ENCODE assay signal across 1 cellular context in the genomic region with DNA sequence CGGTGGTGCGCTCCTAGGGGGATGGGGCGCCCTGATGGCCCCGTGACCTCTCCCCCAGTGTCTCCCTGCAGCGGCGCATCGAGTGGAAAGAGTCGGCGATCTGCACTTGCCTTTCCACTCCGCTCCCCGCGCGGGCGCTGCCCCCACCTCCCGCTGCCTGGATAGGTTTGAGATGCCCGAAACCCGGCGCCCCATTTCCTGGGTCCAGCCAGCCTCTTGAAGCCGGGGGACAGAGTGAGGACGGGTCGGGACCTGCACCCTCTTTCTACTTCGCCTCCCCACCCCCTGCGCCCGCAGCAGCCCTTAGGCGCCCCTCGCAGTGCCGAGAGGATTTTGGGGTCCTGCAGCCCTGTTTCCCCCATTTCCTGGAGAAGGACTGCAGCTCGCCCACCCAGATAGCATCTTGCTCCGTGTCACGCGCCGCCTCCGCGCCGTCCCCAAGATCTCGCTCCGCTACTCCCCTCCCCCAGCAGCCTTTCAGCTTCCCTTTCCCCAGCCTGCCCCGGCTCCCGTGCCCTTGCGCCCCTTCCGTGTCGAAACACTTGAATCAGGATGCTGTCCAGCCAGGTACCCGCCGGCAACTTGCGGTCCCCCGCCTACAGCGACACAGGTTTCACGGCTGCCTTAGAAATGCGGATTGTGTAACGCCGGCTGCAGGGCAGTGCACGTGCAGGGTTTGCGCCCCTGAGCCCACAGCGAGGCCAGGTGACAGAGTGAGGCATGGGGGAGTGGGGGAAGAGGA.
A peak's percentile ranks its signal among the peaks of the same experiment; 100 is the strongest.
TF ChIP-seq lines count a peak whose summit lies in the region.

No MANE protein-coding gene starts in this region.

TF ChIP-seq in GM12878, 131 proteins besides CTCF, POLR2A, EP300 and RAD21 (continues in another document):
- no peak for TF ChIP-seq CEBPB (IDR thresholded peaks at IDR 0.05; ENCODE audit: borderline replicate concordance in 1 of 2, low read depth in 2 of 2, low read length in 2 of 2)
- TF ChIP-seq ZNF384 (IDR thresholded peaks at IDR 0.05; ENCODE audit: borderline replicate concordance, low read depth, low read length) = no peak
- no peak for TF ChIP-seq ASH2L (IDR thresholded peaks at IDR 0.05; ENCODE audit: borderline replicate concordance, low read depth)
- TF ChIP-seq JUND (IDR thresholded peaks at IDR 0.05; ENCODE audit: low read depth, low read length) = no peak
- no peak for TF ChIP-seq ZSCAN29 (IDR thresholded peaks at IDR 0.05)
- TF ChIP-seq SREBF1 (IDR thresholded peaks at IDR 0.05; ENCODE audit: low read length) = no peak
- TF ChIP-seq, protein P1, sequence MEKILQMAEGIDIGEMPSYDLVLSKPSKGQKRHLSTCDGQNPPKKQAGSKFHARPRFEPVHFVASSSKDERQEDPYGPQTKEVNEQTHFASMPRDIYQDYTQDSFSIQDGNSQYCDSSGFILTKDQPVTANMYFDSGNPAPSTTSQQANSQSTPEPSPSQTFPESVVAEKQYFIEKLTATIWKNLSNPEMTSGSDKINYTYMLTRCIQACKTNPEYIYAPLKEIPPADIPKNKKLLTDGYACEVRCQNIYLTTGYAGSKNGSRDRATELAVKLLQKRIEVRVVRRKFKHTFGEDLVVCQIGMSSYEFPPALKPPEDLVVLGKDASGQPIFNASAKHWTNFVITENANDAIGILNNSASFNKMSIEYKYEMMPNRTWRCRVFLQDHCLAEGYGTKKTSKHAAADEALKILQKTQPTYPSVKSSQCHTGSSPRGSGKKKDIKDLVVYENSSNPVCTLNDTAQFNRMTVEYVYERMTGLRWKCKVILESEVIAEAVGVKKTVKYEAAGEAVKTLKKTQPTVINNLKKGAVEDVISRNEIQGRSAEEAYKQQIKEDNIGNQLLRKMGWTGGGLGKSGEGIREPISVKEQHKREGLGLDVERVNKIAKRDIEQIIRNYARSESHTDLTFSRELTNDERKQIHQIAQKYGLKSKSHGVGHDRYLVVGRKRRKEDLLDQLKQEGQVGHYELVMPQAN (conservative IDR thresholded peaks at IDR 0.05) = no peak; the same call in 1 of the 2 replicates
- TF ChIP-seq, protein P2, sequence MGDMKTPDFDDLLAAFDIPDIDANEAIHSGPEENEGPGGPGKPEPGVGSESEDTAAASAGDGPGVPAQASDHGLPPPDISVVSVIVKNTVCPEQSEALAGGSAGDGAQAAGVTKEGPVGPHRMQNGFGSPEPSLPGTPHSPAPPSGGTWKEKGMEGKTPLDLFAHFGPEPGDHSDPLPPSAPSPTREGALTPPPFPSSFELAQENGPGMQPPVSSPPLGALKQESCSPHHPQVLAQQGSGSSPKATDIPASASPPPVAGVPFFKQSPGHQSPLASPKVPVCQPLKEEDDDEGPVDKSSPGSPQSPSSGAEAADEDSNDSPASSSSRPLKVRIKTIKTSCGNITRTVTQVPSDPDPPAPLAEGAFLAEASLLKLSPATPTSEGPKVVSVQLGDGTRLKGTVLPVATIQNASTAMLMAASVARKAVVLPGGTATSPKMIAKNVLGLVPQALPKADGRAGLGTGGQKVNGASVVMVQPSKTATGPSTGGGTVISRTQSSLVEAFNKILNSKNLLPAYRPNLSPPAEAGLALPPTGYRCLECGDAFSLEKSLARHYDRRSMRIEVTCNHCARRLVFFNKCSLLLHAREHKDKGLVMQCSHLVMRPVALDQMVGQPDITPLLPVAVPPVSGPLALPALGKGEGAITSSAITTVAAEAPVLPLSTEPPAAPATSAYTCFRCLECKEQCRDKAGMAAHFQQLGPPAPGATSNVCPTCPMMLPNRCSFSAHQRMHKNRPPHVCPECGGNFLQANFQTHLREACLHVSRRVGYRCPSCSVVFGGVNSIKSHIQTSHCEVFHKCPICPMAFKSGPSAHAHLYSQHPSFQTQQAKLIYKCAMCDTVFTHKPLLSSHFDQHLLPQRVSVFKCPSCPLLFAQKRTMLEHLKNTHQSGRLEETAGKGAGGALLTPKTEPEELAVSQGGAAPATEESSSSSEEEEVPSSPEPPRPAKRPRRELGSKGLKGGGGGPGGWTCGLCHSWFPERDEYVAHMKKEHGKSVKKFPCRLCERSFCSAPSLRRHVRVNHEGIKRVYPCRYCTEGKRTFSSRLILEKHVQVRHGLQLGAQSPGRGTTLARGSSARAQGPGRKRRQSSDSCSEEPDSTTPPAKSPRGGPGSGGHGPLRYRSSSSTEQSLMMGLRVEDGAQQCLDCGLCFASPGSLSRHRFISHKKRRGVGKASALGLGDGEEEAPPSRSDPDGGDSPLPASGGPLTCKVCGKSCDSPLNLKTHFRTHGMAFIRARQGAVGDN (IDR thresholded peaks at IDR 0.05) = 0 out of 2 replicates have a peak, but pooled peaks have one; percentile 27
- TF ChIP-seq, protein P3, sequence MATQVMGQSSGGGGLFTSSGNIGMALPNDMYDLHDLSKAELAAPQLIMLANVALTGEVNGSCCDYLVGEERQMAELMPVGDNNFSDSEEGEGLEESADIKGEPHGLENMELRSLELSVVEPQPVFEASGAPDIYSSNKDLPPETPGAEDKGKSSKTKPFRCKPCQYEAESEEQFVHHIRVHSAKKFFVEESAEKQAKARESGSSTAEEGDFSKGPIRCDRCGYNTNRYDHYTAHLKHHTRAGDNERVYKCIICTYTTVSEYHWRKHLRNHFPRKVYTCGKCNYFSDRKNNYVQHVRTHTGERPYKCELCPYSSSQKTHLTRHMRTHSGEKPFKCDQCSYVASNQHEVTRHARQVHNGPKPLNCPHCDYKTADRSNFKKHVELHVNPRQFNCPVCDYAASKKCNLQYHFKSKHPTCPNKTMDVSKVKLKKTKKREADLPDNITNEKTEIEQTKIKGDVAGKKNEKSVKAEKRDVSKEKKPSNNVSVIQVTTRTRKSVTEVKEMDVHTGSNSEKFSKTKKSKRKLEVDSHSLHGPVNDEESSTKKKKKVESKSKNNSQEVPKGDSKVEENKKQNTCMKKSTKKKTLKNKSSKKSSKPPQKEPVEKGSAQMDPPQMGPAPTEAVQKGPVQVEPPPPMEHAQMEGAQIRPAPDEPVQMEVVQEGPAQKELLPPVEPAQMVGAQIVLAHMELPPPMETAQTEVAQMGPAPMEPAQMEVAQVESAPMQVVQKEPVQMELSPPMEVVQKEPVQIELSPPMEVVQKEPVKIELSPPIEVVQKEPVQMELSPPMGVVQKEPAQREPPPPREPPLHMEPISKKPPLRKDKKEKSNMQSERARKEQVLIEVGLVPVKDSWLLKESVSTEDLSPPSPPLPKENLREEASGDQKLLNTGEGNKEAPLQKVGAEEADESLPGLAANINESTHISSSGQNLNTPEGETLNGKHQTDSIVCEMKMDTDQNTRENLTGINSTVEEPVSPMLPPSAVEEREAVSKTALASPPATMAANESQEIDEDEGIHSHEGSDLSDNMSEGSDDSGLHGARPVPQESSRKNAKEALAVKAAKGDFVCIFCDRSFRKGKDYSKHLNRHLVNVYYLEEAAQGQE (IDR thresholded peaks at IDR 0.05; ENCODE audit: low read depth, low read length) = 0 out of 2 replicates have a peak, but pooled peaks have one; percentile 42
- TF ChIP-seq LARP7 (IDR thresholded peaks at IDR 0.05) = 0 out of 2 replicates have a peak, but pooled peaks have one; percentile 17
- peak; percentile 73; the same call in 1 of the 2 replicates for TF ChIP-seq MXI1 (IDR thresholded peaks at IDR 0.05; ENCODE audit: low read depth, low read length)
- no peak for TF ChIP-seq FOS (IDR thresholded peaks at IDR 0.05; ENCODE audit: borderline replicate concordance, extremely low read depth, insufficient read length)
- TF ChIP-seq TCF7 (IDR thresholded peaks at IDR 0.05; ENCODE audit: borderline replicate concordance) = no peak
- TF ChIP-seq, protein P4, sequence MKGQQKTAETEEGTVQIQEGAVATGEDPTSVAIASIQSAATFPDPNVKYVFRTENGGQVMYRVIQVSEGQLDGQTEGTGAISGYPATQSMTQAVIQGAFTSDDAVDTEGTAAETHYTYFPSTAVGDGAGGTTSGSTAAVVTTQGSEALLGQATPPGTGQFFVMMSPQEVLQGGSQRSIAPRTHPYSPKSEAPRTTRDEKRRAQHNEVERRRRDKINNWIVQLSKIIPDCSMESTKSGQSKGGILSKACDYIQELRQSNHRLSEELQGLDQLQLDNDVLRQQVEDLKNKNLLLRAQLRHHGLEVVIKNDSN (IDR thresholded peaks at IDR 0.05; ENCODE audit: borderline replicate concordance, extremely low read length, insufficient read depth, low read depth, low read length) = peak; percentile 43
- TF ChIP-seq NR2F1 (conservative IDR thresholded peaks at IDR 0.05) = peak; percentile 1; the same call in 1 of the 2 replicates
- TF ChIP-seq RCOR1 (conservative IDR thresholded peaks at IDR 0.05; ENCODE audit: low read depth, low read length) = no peak
- TF ChIP-seq, protein P5, sequence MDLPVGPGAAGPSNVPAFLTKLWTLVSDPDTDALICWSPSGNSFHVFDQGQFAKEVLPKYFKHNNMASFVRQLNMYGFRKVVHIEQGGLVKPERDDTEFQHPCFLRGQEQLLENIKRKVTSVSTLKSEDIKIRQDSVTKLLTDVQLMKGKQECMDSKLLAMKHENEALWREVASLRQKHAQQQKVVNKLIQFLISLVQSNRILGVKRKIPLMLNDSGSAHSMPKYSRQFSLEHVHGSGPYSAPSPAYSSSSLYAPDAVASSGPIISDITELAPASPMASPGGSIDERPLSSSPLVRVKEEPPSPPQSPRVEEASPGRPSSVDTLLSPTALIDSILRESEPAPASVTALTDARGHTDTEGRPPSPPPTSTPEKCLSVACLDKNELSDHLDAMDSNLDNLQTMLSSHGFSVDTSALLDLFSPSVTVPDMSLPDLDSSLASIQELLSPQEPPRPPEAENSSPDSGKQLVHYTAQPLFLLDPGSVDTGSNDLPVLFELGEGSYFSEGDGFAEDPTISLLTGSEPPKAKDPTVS (IDR thresholded peaks at IDR 0.05; ENCODE audit: low read depth, low read length) = no peak
- TF ChIP-seq, protein P6, sequence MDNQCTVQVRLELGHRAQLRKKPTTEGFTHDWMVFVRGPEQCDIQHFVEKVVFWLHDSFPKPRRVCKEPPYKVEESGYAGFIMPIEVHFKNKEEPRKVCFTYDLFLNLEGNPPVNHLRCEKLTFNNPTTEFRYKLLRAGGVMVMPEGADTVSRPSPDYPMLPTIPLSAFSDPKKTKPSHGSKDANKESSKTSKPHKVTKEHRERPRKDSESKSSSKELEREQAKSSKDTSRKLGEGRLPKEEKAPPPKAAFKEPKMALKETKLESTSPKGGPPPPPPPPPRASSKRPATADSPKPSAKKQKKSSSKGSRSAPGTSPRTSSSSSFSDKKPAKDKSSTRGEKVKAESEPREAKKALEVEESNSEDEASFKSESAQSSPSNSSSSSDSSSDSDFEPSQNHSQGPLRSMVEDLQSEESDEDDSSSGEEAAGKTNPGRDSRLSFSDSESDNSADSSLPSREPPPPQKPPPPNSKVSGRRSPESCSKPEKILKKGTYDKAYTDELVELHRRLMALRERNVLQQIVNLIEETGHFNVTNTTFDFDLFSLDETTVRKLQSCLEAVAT (IDR thresholded peaks at IDR 0.05) = peak; percentile 95
- TF ChIP-seq PAX8 (IDR thresholded peaks at IDR 0.05) = no peak
- no peak for TF ChIP-seq MYC (IDR thresholded peaks at IDR 0.05; ENCODE audit: insufficient read depth, insufficient read length, insufficient replicate concordance, low read length, severe bottlenecking)
- no peak for TF ChIP-seq TARDBP (IDR thresholded peaks at IDR 0.05; ENCODE audit: borderline replicate concordance)
- TF ChIP-seq, protein P7, sequence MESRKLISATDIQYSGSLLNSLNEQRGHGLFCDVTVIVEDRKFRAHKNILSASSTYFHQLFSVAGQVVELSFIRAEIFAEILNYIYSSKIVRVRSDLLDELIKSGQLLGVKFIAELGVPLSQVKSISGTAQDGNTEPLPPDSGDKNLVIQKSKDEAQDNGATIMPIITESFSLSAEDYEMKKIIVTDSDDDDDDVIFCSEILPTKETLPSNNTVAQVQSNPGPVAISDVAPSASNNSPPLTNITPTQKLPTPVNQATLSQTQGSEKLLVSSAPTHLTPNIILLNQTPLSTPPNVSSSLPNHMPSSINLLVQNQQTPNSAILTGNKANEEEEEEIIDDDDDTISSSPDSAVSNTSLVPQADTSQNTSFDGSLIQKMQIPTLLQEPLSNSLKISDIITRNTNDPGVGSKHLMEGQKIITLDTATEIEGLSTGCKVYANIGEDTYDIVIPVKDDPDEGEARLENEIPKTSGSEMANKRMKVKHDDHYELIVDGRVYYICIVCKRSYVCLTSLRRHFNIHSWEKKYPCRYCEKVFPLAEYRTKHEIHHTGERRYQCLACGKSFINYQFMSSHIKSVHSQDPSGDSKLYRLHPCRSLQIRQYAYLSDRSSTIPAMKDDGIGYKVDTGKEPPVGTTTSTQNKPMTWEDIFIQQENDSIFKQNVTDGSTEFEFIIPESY (IDR thresholded peaks at IDR 0.05) = no peak
- TF ChIP-seq EED (IDR thresholded peaks at IDR 0.05; ENCODE audit: low read depth) = no peak; the same call in 1 of the 2 replicates
- TF ChIP-seq RAD51 (IDR thresholded peaks at IDR 0.05) = no peak
- no peak for TF ChIP-seq MYB (IDR thresholded peaks at IDR 0.05; ENCODE audit: borderline replicate concordance, low read depth, low read length)
- TF ChIP-seq GABPA (IDR thresholded peaks at IDR 0.05; ENCODE audit: low read depth) = no peak
- no peak for TF ChIP-seq ATF7 (IDR thresholded peaks at IDR 0.05; ENCODE audit: low read depth)
- 0 out of 2 replicates have a peak, but pooled peaks have one; percentile 49 for TF ChIP-seq BACH1 (IDR thresholded peaks at IDR 0.05; ENCODE audit: borderline replicate concordance)
- TF ChIP-seq JUNB (IDR thresholded peaks at IDR 0.05) = no peak
- no peak; the same call in 1 of the 2 replicates for TF ChIP-seq ZNF24 (IDR thresholded peaks at IDR 0.05)
- peak; percentile 21; the same call in 1 of the 2 replicates for TF ChIP-seq CBFB (IDR thresholded peaks at IDR 0.05; ENCODE audit: low read depth)
- TF ChIP-seq NRF1 (conservative IDR thresholded peaks at IDR 0.05; ENCODE audit: low read depth, low read length) = no peak
- TF ChIP-seq, protein P8, sequence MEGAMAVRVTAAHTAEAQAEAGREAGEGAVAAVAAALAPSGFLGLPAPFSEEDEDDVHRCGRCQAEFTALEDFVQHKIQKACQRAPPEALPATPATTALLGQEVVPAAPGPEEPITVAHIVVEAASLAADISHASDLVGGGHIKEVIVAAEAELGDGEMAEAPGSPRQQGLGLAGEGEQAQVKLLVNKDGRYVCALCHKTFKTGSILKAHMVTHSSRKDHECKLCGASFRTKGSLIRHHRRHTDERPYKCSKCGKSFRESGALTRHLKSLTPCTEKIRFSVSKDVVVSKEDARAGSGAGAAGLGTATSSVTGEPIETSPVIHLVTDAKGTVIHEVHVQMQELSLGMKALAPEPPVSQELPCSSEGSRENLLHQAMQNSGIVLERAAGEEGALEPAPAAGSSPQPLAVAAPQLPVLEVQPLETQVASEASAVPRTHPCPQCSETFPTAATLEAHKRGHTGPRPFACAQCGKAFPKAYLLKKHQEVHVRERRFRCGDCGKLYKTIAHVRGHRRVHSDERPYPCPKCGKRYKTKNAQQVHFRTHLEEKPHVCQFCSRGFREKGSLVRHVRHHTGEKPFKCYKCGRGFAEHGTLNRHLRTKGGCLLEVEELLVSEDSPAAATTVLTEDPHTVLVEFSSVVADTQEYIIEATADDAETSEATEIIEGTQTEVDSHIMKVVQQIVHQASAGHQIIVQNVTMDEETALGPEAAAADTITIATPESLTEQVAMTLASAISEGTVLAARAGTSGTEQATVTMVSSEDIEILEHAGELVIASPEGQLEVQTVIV (IDR thresholded peaks at IDR 0.05; ENCODE audit: borderline replicate concordance, partially characterized antibody) = no peak
- peak in 1 of 2 experiments; percentile 4; a peak in 1 of 4 replicates for TF ChIP-seq IKZF2 (IDR thresholded peaks at IDR 0.05)
- 0 out of 2 replicates have a peak, but pooled peaks have one; percentile 3 for TF ChIP-seq GATAD2B (conservative IDR thresholded peaks at IDR 0.05; ENCODE audit: low read depth)
- TF ChIP-seq PML (IDR thresholded peaks at IDR 0.05; ENCODE audit: low read length) = no peak
